7 cellular contexts compared by ENCODE assay signal in the genomic region with DNA sequence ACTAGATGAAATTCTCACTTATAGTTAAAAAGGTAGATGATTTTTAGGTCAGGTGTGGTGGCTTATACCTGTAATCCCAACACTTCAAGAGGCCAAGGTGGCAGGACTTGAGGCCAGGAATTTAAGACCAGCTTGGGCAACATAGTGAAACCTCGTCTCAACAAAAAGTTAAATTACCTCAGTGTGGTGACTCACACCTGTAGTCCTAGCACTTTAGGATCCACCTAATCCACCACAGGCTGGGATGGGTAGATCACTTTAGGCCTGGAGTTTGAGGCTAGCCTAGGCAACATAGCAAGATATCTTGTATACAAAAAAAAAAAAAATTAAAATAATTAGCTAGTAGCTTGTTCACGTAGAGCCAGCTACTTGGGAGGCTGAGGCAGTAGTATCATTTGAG.
"Had no signal": no experiment of that assay in that cellular context is flagged by ENCODE, and none has a peak within 500 bp of the region (broad histone marks: within the 10 kb centered on the region; RNA-seq: fewer than 3 reads in every experiment).

No MANE protein-coding gene starts in this region.

- DNase-seq: H9, HCEC 1CT, IMR-90 had no signal

- FAIRE-seq: H1, H54, HTR-8/SVneo had no signal

- H3K4me3 ChIP-seq: GM23338 had no signal

- H3K4me2 ChIP-seq: GM23338 had no signal
